Comparison of ENCODE assay signal across 9 cellular contexts in genomic region chr15:46312133-46312740, GRCh38.
DNase-seq lines count a peak whose midpoint lies in the region; ATAC-seq and FAIRE-seq lines count a peak whose summit lies in the region.
"Had no signal": no experiment of that assay in that cellular context is flagged by ENCODE, and none has a peak within 500 bp of the region (broad histone marks: within the 10 kb centered on the region; RNA-seq: fewer than 3 reads in every experiment).

No MANE protein-coding gene starts in this region.

- no peak overlapping the region for H3K4me3 Mint-ChIP-seq in stimulated activated naive B cell treated with anti-CD40 and anti-IgM and Interleukin-4, amounts not matched to agents 10 μg/mL and 1 μg/mL and 100 μg/mL, for 72 hours

- peak; percentile 19 for DNase-seq in COLO829 (ENCODE audit: low spot score)
- peak; percentile 92 for DNase-seq in NCI-H69 (lab: John Stamatoyannopoulos, UW)
- peak; percentile 30 to 35 for DNase-seq in activated CD4-positive, alpha-beta T cell treated with anti-CD3 and anti-CD28 coated beads, Interleukin-2, amount 50 U/mL, for 4 hours
- DNase-seq in midbrain (lab: John Stamatoyannopoulos, UW): peak; percentile 81
- peak; percentile 31 for DNase-seq in stimulated activated naive B cell treated with anti-CD40 and anti-IgM and Interleukin-4, amounts not matched to agents 10 μg/mL and 1 μg/mL and 100 μg/mL, for 72 hours

- H3K4me1 Mint-ChIP-seq in stimulated activated naive B cell treated with anti-CD40 and anti-IgM and Interleukin-4, amounts not matched to agents 10 μg/mL and 1 μg/mL and 100 μg/mL, for 72 hours: no peaks in the 10 kb centered on the region

- H3K9me3 Mint-ChIP-seq in stimulated activated naive B cell treated with anti-CD40 and anti-IgM and Interleukin-4, amounts not matched to agents 10 μg/mL and 1 μg/mL and 100 μg/mL, for 72 hours: no peaks in the 10 kb centered on the region

- no peak overlapping the region for H3K27ac Mint-ChIP-seq in stimulated activated naive B cell treated with anti-CD40 and anti-IgM and Interleukin-4, amounts not matched to agents 10 μg/mL and 1 μg/mL and 100 μg/mL, for 72 hours

- peak; percentile 67 for FAIRE-seq in endometrium (lab: Jason Lieb, UNC)
- FAIRE-seq: TTC549 had no signal

- no peaks in the 10 kb centered on the region for H3K36me3 Mint-ChIP-seq in stimulated activated naive B cell treated with anti-CD40 and anti-IgM and Interleukin-4, amounts not matched to agents 10 μg/mL and 1 μg/mL and 100 μg/mL, for 72 hours

- ATAC-seq in GM19397 (IDR thresholded peaks at IDR 0.05; ENCODE audit: unreplicated experiment) (peak; percentile 88), HG03460 (IDR thresholded peaks at IDR 0.05; ENCODE audit: unreplicated experiment) (peak; percentile 94)
- peak; percentile 94 to 95 for ATAC-seq in stimulated activated naive B cell treated with anti-CD40 and anti-IgM and Interleukin-4, amounts not matched to agents 10 μg/mL and 1 μg/mL and 100 μg/mL, for 72 hours (replicated peaks)

- no peaks in the 10 kb centered on the region for H3K27me3 Mint-ChIP-seq in stimulated activated naive B cell treated with anti-CD40 and anti-IgM and Interleukin-4, amounts not matched to agents 10 μg/mL and 1 μg/mL and 100 μg/mL, for 72 hours

Comparison
In these comparisons a context has a peak if more than half of its experiments do, and no peak if none do; other contexts are left out.
1. Peak in every context shown above with its lines: DNase-seq and ATAC-seq.
2. DNase-seq: peak in every context shown above with its lines; median percentile 92 in NCI-H69; 81 in midbrain; 32 in activated CD4-positive, alpha-beta T cell treated with anti-CD3 and anti-CD28 coated beads, Interleukin-2, amount 50 U/mL, for 4 hours; 31 in stimulated activated naive B cell treated with anti-CD40 and anti-IgM and Interleukin-4, amounts not matched to agents 10 μg/mL and 1 μg/mL and 100 μg/mL, for 72 hours; 19 in COLO829.